In the genomic region with DNA sequence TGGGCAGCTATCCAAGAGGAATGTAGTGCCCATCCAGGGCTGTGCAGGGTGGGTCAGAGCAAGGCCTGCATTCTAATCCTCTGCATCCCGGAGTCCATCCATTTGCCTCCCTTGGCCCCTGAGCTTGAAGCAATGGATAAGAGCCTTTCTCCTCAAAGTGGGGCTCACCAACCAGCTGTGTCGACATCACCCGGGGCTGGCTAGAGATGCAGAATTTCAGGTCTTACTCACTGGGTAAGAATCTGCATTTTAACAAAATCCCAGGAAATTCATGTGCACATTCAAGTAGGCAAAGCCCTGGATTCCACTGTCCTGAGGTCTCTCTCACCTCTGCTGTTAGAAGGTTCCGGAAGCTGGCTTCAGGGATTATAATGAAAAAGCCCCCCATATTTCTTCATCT, we compare ENCODE assay signal across 14 cellular contexts.
"Had no signal": no experiment of that assay in that cellular context is flagged by ENCODE, and none has a peak within 500 bp of the region (broad histone marks: within the 10 kb centered on the region; RNA-seq: fewer than 3 reads in every experiment).

No MANE protein-coding gene starts in this region.

- H3K27me3 ChIP-seq: ascending aorta, cardiac muscle cell, right lobe of liver had no signal

- H3K9me3 ChIP-seq: ascending aorta, psoas muscle, right lobe of liver, stomach, thoracic aorta had no signal

- H3K36me3 ChIP-seq: ascending aorta, cardiac muscle cell, right lobe of liver, stomach, thoracic aorta had no signal

- H3K27ac ChIP-seq: ascending aorta, cardiac muscle cell, epithelial cell of prostate, psoas muscle, right lobe of liver, stomach, thoracic aorta had no signal

- FAIRE-seq: urothelium cell line had no signal

- DNase-seq: activated CD4-positive, alpha-beta T cell treated with anti-CD3 and anti-CD28 coated beads, Interleukin-2, amount 50 U/mL, for 4 hours; activated CD4-positive, CD25-positive, alpha-beta regulatory T cell treated with anti-CD3 and anti-CD28 coated beads, Interleukin-2, amount 50 U/mL, for 72 hours; activated naive CD4-positive, alpha-beta T cell treated with Interleukin-2 at 50 U/mL for 16 hours; activated T-cell treated with anti-CD3 and anti-CD28 coated beads for 4 hours; glutamatergic neuron; psoas muscle; right lobe of liver; stomach; T-helper 9 cell had no signal

- H3K4me1 ChIP-seq: ascending aorta, psoas muscle, right lobe of liver, stomach had no signal

- H3K4me3 ChIP-seq: ascending aorta, cardiac muscle cell, psoas muscle, right lobe of liver, stomach, thoracic aorta had no signal
